8 cellular contexts compared by ENCODE assay signal in the genomic region with DNA sequence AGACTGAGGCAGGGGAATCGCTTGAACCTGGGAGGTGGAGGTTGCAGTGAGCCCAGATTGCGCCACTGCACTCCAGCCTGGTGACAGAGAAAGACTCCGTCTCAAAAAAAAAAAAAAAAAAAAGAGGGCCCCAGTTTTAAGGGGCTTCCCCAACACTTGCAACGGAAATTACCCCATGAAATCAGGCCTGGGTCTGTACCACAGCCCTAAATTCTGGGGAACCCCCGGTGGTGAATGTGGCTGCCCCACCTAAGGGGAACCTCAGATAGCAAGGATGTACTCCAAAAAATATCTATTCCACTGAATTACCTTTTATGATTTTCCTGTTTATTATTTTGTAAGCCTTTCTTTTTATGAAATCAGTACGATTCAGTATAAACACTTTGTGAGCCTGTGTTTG. TPM values are rescaled to one million over a fixed set of nuclear protein-coding genes. Genes with fewer than 3 reads are reported as not detected.
DNase-seq lines count a peak whose midpoint lies in the region; ATAC-seq lines count a peak whose summit lies in the region.
"Not testable (repeated sequence)": the region's sequence is repeated elsewhere in the genome, so short reads cannot be mapped to it uniquely, and the experiment has no call there.

No MANE protein-coding gene starts in this region.

- ATAC-seq in HG03457 (IDR thresholded peaks at IDR 0.05; ENCODE audit: unreplicated experiment): peak; percentile 56
- peak; percentile 90 for ATAC-seq in effector memory CD8-positive, alpha-beta T cell (replicated peaks)
- peak; percentile 84 for ATAC-seq in stimulated activated naive CD8-positive, alpha-beta T cell treated with anti-CD3 and anti-CD28 coated beads, Interleukin-15, amount 100 ng/mL, for 72 hours

- H3K36me3 ChIP-seq in CD8-positive, alpha-beta memory T cell (ENCODE audit: insufficient read depth, low read length): not testable (repeated sequence)

- H3K9me3 Mint-ChIP-seq in CD8-positive, alpha-beta memory T cell; activated CD4-positive, alpha-beta memory T cell treated with anti-CD3 and anti-CD28 coated beads, Interleukin-2, amount 10 ng/mL, durations not matched to agents 7 days and 5 days; activated naive CD8-positive, alpha-beta T cell treated with anti-CD3 and anti-CD28 coated beads for 36 hours; effector memory CD8-positive, alpha-beta T cell; stimulated activated naive CD8-positive, alpha-beta T cell treated with anti-CD3 and anti-CD28 coated beads, Interleukin-15, amount 100 ng/mL, for 72 hours: not testable (repeated sequence)

- H3K4me1 Mint-ChIP-seq in CD8-positive, alpha-beta memory T cell: peaks cover 15 to 32% (median 19%) of the 10 kb centered on the region in 3 donors
- peaks cover 40% of the 10 kb centered on the region for H3K4me1 Mint-ChIP-seq in activated CD4-positive, alpha-beta memory T cell treated with anti-CD3 and anti-CD28 coated beads, Interleukin-2, amount 10 ng/mL, durations not matched to agents 7 days and 5 days
- H3K4me1 Mint-ChIP-seq in activated naive CD8-positive, alpha-beta T cell treated with anti-CD3 and anti-CD28 coated beads for 36 hours: not testable (repeated sequence)
- H3K4me1 Mint-ChIP-seq in effector memory CD8-positive, alpha-beta T cell (ENCODE audit: low read depth in 2 of 2): peaks cover 7 to 27% of the 10 kb centered on the region in 2 donors
- H3K4me1 Mint-ChIP-seq in stimulated activated naive CD8-positive, alpha-beta T cell treated with anti-CD3 and anti-CD28 coated beads, Interleukin-15, amount 100 ng/mL, for 72 hours: peaks cover 39% of the 10 kb centered on the region

- H3K27me3 Mint-ChIP-seq in CD8-positive, alpha-beta memory T cell; activated CD4-positive, alpha-beta memory T cell treated with anti-CD3 and anti-CD28 coated beads, Interleukin-2, amount 10 ng/mL, durations not matched to agents 7 days and 5 days; activated naive CD8-positive, alpha-beta T cell treated with anti-CD3 and anti-CD28 coated beads for 36 hours; effector memory CD8-positive, alpha-beta T cell; stimulated activated naive CD8-positive, alpha-beta T cell treated with anti-CD3 and anti-CD28 coated beads, Interleukin-15, amount 100 ng/mL, for 72 hours: not testable (repeated sequence)

- H3K4me1 ChIP-seq in CD8-positive, alpha-beta memory T cell (ENCODE audit: insufficient read depth, low read length): not testable (repeated sequence)

- not testable (repeated sequence) for H3K9me3 ChIP-seq in CD8-positive, alpha-beta memory T cell (ENCODE audit: low read length)

- not testable (repeated sequence) for H3K4me3 Mint-ChIP-seq in CD8-positive, alpha-beta memory T cell; activated CD4-positive, alpha-beta memory T cell treated with anti-CD3 and anti-CD28 coated beads, Interleukin-2, amount 10 ng/mL, durations not matched to agents 7 days and 5 days; activated naive CD8-positive, alpha-beta T cell treated with anti-CD3 and anti-CD28 coated beads for 36 hours
- H3K4me3 Mint-ChIP-seq in effector memory CD8-positive, alpha-beta T cell: peak overlapping the region in 1 of 2 donors; percentile 55
- H3K4me3 Mint-ChIP-seq in stimulated activated naive CD8-positive, alpha-beta T cell treated with anti-CD3 and anti-CD28 coated beads, Interleukin-15, amount 100 ng/mL, for 72 hours: peak overlapping the region in 1 of 2 donors; percentile 14

- DNase-seq in CD8-positive, alpha-beta memory T cell: peak in 4 of 5 donors; percentile 7 to 49 (median 32)
- peak; percentile 17 for DNase-seq in T-helper 9 cell
- DNase-seq in activated CD4-positive, alpha-beta memory T cell treated with anti-CD3 and anti-CD28 coated beads, Interleukin-2, amount 10 ng/mL, durations not matched to agents 7 days and 5 days: peak; percentile 28
- peak; percentile 22 for DNase-seq in activated naive CD8-positive, alpha-beta T cell treated with anti-CD3 and anti-CD28 coated beads for 36 hours
- DNase-seq in effector memory CD8-positive, alpha-beta T cell: peak in 2 of 3 experiments; percentile 44 to 50
- DNase-seq in stimulated activated CD4-positive, alpha-beta T cell treated with anti-CD3 and anti-CD28 coated beads, Interleukin-15, amount 100 ng/mL, for 24 hours: peak; percentile 15
- DNase-seq in stimulated activated naive CD8-positive, alpha-beta T cell treated with anti-CD3 and anti-CD28 coated beads, Interleukin-15, amount 100 ng/mL, for 72 hours: peak in 1 of 2 donors; percentile 47

- not testable (repeated sequence) for H3K4me3 ChIP-seq in CD8-positive, alpha-beta memory T cell (ENCODE audit: low read length)

- H3K27ac Mint-ChIP-seq in CD8-positive, alpha-beta memory T cell: peak overlapping the region; percentile 39 to 94 (median 70)
- peak overlapping the region; percentile 55 for H3K27ac Mint-ChIP-seq in activated CD4-positive, alpha-beta memory T cell treated with anti-CD3 and anti-CD28 coated beads, Interleukin-2, amount 10 ng/mL, durations not matched to agents 7 days and 5 days
- not testable (repeated sequence) for H3K27ac Mint-ChIP-seq in activated naive CD8-positive, alpha-beta T cell treated with anti-CD3 and anti-CD28 coated beads for 36 hours
- H3K27ac Mint-ChIP-seq in effector memory CD8-positive, alpha-beta T cell: peak overlapping the region in 1 of 2 donors; percentile 99
- H3K27ac Mint-ChIP-seq in stimulated activated naive CD8-positive, alpha-beta T cell treated with anti-CD3 and anti-CD28 coated beads, Interleukin-15, amount 100 ng/mL, for 72 hours: peak overlapping the region in 1 of 2 donors; percentile 91

- H3K27me3 ChIP-seq in CD8-positive, alpha-beta memory T cell (ENCODE audit: insufficient read depth, low read length, poor library complexity, severe bottlenecking): not testable (repeated sequence)

- peaks cover 5 to 40% (median 11%) of the 10 kb centered on the region in 3 donors for H3K36me3 Mint-ChIP-seq in CD8-positive, alpha-beta memory T cell
- H3K36me3 Mint-ChIP-seq in activated CD4-positive, alpha-beta memory T cell treated with anti-CD3 and anti-CD28 coated beads, Interleukin-2, amount 10 ng/mL, durations not matched to agents 7 days and 5 days (ENCODE audit: low read depth): peaks cover 44% of the 10 kb centered on the region
- not testable (repeated sequence) for H3K36me3 Mint-ChIP-seq in activated naive CD8-positive, alpha-beta T cell treated with anti-CD3 and anti-CD28 coated beads for 36 hours
- H3K36me3 Mint-ChIP-seq in effector memory CD8-positive, alpha-beta T cell (ENCODE audit: insufficient read depth): peaks cover 43% of the 10 kb centered on the region

- POLR2A ChIA-PET in CD8-positive, alpha-beta memory T cell (lab: Charles Lee): not testable (repeated sequence)
- POLR2A ChIA-PET in activated CD4-positive, alpha-beta memory T cell treated with anti-CD3 and anti-CD28 coated beads, Interleukin-2, amount 10 ng/mL, durations not matched to agents 7 days and 5 days (lab: Charles Lee): interaction anchor here (0.6 kb wide), 1 partner anchor 74 kb away, joined by 3 read pairs; no protein-coding TSS in a partner anchor

- H3K27ac ChIP-seq in CD8-positive, alpha-beta memory T cell (ENCODE audit: low read depth, low read length): not testable (repeated sequence)

- CTCF ChIA-PET in CD8-positive, alpha-beta memory T cell (lab: Charles Lee): not testable (repeated sequence)
- CTCF ChIA-PET in activated CD4-positive, alpha-beta memory T cell treated with anti-CD3 and anti-CD28 coated beads, Interleukin-2, amount 10 ng/mL, durations not matched to agents 7 days and 5 days (lab: Charles Lee): interaction anchor here (0.7 kb wide), 1 partner anchor 478 kb away, joined by 3 read pairs; no protein-coding TSS in a partner anchor

RNA-seq across cellular contexts. Expression of a gene that starts 15.1 kb away (rescaled TPM):
- 1 to 10 TPM; 4.4 to 4.9 TPM for total RNA-seq in CD8-positive, alpha-beta memory T cell
- 2.1 TPM for polyA plus RNA-seq in CD8-positive, alpha-beta memory T cell
- total RNA-seq in activated CD4-positive, alpha-beta memory T cell treated with anti-CD3 and anti-CD28 coated beads, Interleukin-2, amount 10 ng/mL, durations not matched to agents 7 days and 5 days: 10 to 100 TPM; 13.1 to 13.4 TPM
- 1 to 10 TPM; 7.6 to 8.2 TPM for total RNA-seq in activated naive CD8-positive, alpha-beta T cell treated with anti-CD3 and anti-CD28 coated beads for 36 hours

RNA-seq across cellular contexts. Expression of a gene that starts 56.9 kb away (rescaled TPM):
- 10 to 100 TPM; 32.2 to 34.9 TPM for total RNA-seq in CD8-positive, alpha-beta memory T cell
- polyA plus RNA-seq in CD8-positive, alpha-beta memory T cell: 24.4 TPM
- total RNA-seq in activated CD4-positive, alpha-beta memory T cell treated with anti-CD3 and anti-CD28 coated beads, Interleukin-2, amount 10 ng/mL, durations not matched to agents 7 days and 5 days: 10 to 100 TPM; 30.9 to 38.0 TPM
- 10 to 100 TPM; 36.0 to 36.9 TPM for total RNA-seq in activated naive CD8-positive, alpha-beta T cell treated with anti-CD3 and anti-CD28 coated beads for 36 hours
